8 cellular contexts compared by ENCODE assay signal in the genomic region with DNA sequence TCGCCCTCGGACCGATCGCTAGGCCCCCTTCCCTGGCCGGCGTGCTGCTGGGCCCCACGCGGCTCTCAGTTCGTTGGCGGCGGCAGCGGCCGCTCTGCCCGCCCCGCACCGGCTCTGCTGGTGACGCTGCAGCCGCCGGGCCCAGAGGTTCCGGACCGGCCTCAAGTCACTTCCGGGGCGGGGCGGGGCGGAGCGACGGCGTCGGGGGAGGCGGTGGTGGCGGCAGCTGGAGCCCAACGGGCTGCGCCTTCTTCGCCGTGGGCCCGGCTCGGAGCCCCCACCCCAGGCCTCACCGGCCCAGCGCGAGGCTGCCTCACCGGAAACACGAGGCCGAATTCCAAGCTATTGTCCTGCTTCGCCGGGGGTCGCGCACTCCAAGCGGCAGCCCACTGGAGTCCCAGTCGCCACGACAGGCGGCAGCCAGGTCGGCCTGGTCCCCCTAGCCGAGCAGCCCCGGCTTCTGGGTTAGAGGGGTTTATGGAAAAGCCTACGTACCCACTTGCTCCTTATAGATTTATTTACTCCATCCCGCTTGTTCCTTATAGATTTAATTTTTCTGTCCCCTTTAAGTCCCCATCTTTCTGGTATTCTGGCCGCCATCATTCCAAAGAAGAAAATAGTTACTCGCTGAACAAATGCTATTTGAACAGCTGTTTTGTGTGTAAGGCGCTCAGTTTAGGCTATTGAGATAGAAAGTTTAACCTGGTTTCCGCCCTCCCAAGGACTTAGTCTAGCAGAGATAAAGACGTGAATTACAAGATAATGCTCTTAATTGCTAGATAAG. TPM values are rescaled to one million over a fixed set of nuclear protein-coding genes. Genes with fewer than 3 reads are reported as not detected.
DNase-seq lines count a peak whose midpoint lies in the region; ATAC-seq and TF ChIP-seq lines count a peak whose summit lies in the region.

A gene with protein sequence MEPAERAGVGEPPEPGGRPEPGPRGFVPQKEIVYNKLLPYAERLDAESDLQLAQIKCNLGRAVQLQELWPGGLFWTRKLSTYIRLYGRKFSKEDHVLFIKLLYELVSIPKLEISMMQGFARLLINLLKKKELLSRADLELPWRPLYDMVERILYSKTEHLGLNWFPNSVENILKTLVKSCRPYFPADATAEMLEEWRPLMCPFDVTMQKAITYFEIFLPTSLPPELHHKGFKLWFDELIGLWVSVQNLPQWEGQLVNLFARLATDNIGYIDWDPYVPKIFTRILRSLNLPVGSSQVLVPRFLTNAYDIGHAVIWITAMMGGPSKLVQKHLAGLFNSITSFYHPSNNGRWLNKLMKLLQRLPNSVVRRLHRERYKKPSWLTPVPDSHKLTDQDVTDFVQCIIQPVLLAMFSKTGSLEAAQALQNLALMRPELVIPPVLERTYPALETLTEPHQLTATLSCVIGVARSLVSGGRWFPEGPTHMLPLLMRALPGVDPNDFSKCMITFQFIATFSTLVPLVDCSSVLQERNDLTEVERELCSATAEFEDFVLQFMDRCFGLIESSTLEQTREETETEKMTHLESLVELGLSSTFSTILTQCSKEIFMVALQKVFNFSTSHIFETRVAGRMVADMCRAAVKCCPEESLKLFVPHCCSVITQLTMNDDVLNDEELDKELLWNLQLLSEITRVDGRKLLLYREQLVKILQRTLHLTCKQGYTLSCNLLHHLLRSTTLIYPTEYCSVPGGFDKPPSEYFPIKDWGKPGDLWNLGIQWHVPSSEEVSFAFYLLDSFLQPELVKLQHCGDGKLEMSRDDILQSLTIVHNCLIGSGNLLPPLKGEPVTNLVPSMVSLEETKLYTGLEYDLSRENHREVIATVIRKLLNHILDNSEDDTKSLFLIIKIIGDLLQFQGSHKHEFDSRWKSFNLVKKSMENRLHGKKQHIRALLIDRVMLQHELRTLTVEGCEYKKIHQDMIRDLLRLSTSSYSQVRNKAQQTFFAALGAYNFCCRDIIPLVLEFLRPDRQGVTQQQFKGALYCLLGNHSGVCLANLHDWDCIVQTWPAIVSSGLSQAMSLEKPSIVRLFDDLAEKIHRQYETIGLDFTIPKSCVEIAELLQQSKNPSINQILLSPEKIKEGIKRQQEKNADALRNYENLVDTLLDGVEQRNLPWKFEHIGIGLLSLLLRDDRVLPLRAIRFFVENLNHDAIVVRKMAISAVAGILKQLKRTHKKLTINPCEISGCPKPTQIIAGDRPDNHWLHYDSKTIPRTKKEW (N-terminal part only) (minus strand): TSS at position 96 of the 784 bp plus-strand sequence. CDS start 209 bp downstream, outside the sequence.

- no peaks in the 10 kb centered on the region for H3K9me3 Mint-ChIP-seq in activated CD4-positive, alpha-beta memory T cell treated with anti-CD3 and anti-CD28 coated beads, Interleukin-2, amount 10 ng/mL, durations not matched to agents 7 days and 5 days

- H3K27ac Mint-ChIP-seq in activated CD4-positive, alpha-beta memory T cell treated with anti-CD3 and anti-CD28 coated beads, Interleukin-2, amount 10 ng/mL, durations not matched to agents 7 days and 5 days, result peak within 1 kb of the TSS; percentile 87

- peak within 1 kb of the TSS; percentile 87 for H3K27ac ChIP-seq in duodenal mucosa (ENCODE audit: low read depth, low read length)
- H3K27ac ChIP-seq in right lobe of liver, result peak within 1 kb of the TSS; percentile 91 to 93 (median 92)

- no peaks in the 10 kb centered on the region for H3K27me3 Mint-ChIP-seq in activated CD4-positive, alpha-beta memory T cell treated with anti-CD3 and anti-CD28 coated beads, Interleukin-2, amount 10 ng/mL, durations not matched to agents 7 days and 5 days

- TF ChIP-seq POLR2A in right lobe of liver (IDR thresholded peaks at IDR 0.05), result peak; percentile 97

- H3K4me3 ChIP-seq in duodenal mucosa (ENCODE audit: low read depth in 1 of 2, low read length in 2 of 2) (peak within 1 kb of the TSS; percentile 88 to 89), right lobe of liver (peak within 1 kb of the TSS; percentile 60 to 93 (median 72))

- 0% methylated on average over 7 of the region's 61 CpGs for WGBS in right lobe of liver (ENCODE audit: insufficient coverage, low coverage, low lambda C conversion rate, missing lambda C conversion rate)

- H3K4me1 Mint-ChIP-seq in activated CD4-positive, alpha-beta memory T cell treated with anti-CD3 and anti-CD28 coated beads, Interleukin-2, amount 10 ng/mL, durations not matched to agents 7 days and 5 days, result peaks cover 41% of the 10 kb centered on the region

- no peak for TF ChIP-seq CTCF in right lobe of liver (IDR thresholded peaks at IDR 0.05)

- CTCF ChIA-PET in activated CD4-positive, alpha-beta memory T cell treated with anti-CD3 and anti-CD28 coated beads, Interleukin-2, amount 10 ng/mL, durations not matched to agents 7 days and 5 days (lab: Charles Lee), result interaction anchor here (0.6 to 2.5 kb wide), 3 partner anchors 18 to 136 kb away, joined by 4 to 9 read pairs (median 8); no protein-coding TSS in a partner anchor

- H3K4me1 ChIP-seq in duodenal mucosa (ENCODE audit: control insufficient read depth in 1 of 2, insufficient read depth in 2 of 2, low read length in 2 of 2), result peaks cover 15 to 17% of the 10 kb centered on the region in 2 donors
- H3K4me1 ChIP-seq in right lobe of liver, result peaks cover 0 to 19% (median 3%) of the 10 kb centered on the region in 4 donors

- H3K9ac ChIP-seq in duodenal mucosa (ENCODE audit: low read depth in 1 of 2, low read length in 2 of 2), result peak within 1 kb of the TSS; percentile 95 to 97

- H3K36me3 Mint-ChIP-seq in activated CD4-positive, alpha-beta memory T cell treated with anti-CD3 and anti-CD28 coated beads, Interleukin-2, amount 10 ng/mL, durations not matched to agents 7 days and 5 days (ENCODE audit: low read depth), result peaks cover 43% of the 10 kb centered on the region

- H3K4me3 Mint-ChIP-seq in activated CD4-positive, alpha-beta memory T cell treated with anti-CD3 and anti-CD28 coated beads, Interleukin-2, amount 10 ng/mL, durations not matched to agents 7 days and 5 days, result peak within 1 kb of the TSS; percentile 83

- POLR2A ChIA-PET in activated CD4-positive, alpha-beta memory T cell treated with anti-CD3 and anti-CD28 coated beads, Interleukin-2, amount 10 ng/mL, durations not matched to agents 7 days and 5 days (lab: Charles Lee), result interaction anchor here (0.7 to 4.5 kb wide), 29 partner anchors 8 to 1646 kb away, joined by 3 to 57 read pairs (median 6); a partner anchor contains a TSS

- DNase-seq in CD1c-positive myeloid dendritic cell (ENCODE audit: extremely low spot score), result peak; percentile 95
- DNase-seq in NCI-H82 (lab: John Stamatoyannopoulos, UW), result peak; percentile 96
- peak; percentile 95 for DNase-seq in activated CD4-positive, alpha-beta memory T cell treated with anti-CD3 and anti-CD28 coated beads, Interleukin-2, amount 10 ng/mL, durations not matched to agents 7 days and 5 days
- peak; percentile 96 to 98 (median 97) for DNase-seq in right lobe of liver
- DNase-seq in stimulated activated CD4-positive, alpha-beta T cell treated with anti-CD3 and anti-CD28 coated beads, Interleukin-4, amount 100 ng/mL, for 24 hours, result peak; percentile 96

- H3K27me3 ChIP-seq in duodenal mucosa (ENCODE audit: control insufficient read depth in 1 of 2, insufficient read depth in 2 of 2, low read length in 2 of 2) (no peaks in the 10 kb centered on the region), right lobe of liver (no peaks in the 10 kb centered on the region)

- ATAC-seq in GM19397 (IDR thresholded peaks at IDR 0.05; ENCODE audit: unreplicated experiment) (peak; percentile 92), HG03558 (IDR thresholded peaks at IDR 0.05; ENCODE audit: extremely low read depth, unreplicated experiment) (peak; percentile 62), right lobe of liver (peak; percentile 90 to 96 (median 94))

- H3K9me3 ChIP-seq in duodenal mucosa (ENCODE audit: control insufficient read depth in 1 of 2, low read length in 2 of 2) (no peaks in the 10 kb centered on the region), right lobe of liver (no peaks in the 10 kb centered on the region)

- intact Hi-C loops in right lobe of liver (cut with DNase I), result no loop called here

- H3K36me3 ChIP-seq in duodenal mucosa (ENCODE audit: control insufficient read depth in 1 of 2, insufficient read depth in 2 of 2, low read length in 2 of 2) (peaks cover 3 to 9% of the 10 kb centered on the region in 2 donors), right lobe of liver (peaks cover 0 to 13% (median 0%) of the 10 kb centered on the region in 4 donors)

RNA-seq across cellular contexts. Expression of the gene that starts here (rescaled TPM):
- 10 to 100 TPM; 47.4 to 47.8 TPM for total RNA-seq in activated CD4-positive, alpha-beta memory T cell treated with anti-CD3 and anti-CD28 coated beads, Interleukin-2, amount 10 ng/mL, durations not matched to agents 7 days and 5 days
- 10 to 100 TPM; 28.1 to 36.7 (median 29.5) TPM for total RNA-seq in right lobe of liver

Comparison
In these comparisons a context has a peak if more than half of its experiments do, and no peak if none do; other contexts are left out.
1. Peak in every context shown above with its lines: DNase-seq, ATAC-seq, H3K4me3 ChIP-seq and H3K27ac ChIP-seq.